ENCODE assay signal across 28 cellular contexts in genomic region chr18:48705531-48705930, GRCh38.
"Had no signal": no experiment of that assay in that cellular context is flagged by ENCODE, and none has a peak within 500 bp of the region (broad histone marks: within the 10 kb centered on the region; RNA-seq: fewer than 3 reads in every experiment).

No MANE protein-coding gene starts in this region.

- ATAC-seq: naive thymus-derived CD8-positive, alpha-beta T cell; natural killer cell treated with Interleukin-12 subunit alpha and Interleukin-12 subunit beta and Interleukin-15 and Interleukin-18, amount 100 ng/mL, for 72 hours; right lobe of liver; stimulated activated memory B cell treated with anti-CD40 and anti-IgM and Interleukin-4, amounts not matched to agents 10 μg/mL and 1 μg/mL and 100 μg/mL, for 72 hours; stimulated activated naive CD8-positive, alpha-beta T cell treated with anti-CD3 and anti-CD28 coated beads, Interleukin-15, Interleukin-2, amounts not matched to agents 100 U/mL and 50 U/mL, for 24 hours; upper lobe of right lung had no signal

- H3K27ac Mint-ChIP-seq: natural killer cell treated with Interleukin-12 subunit alpha and Interleukin-12 subunit beta and Interleukin-15 and Interleukin-18, amount 100 ng/mL, for 72 hours; nephron progenitor cell; progenitor cell of endocrine pancreas; stimulated activated memory B cell treated with anti-CD40 and anti-IgM and Interleukin-4, amounts not matched to agents 10 μg/mL and 1 μg/mL and 100 μg/mL, for 72 hours; stimulated activated naive CD8-positive, alpha-beta T cell treated with anti-CD3 and anti-CD28 coated beads, Interleukin-15, amount 100 ng/mL, for 72 hours; type B pancreatic cell had no signal

- H3K36me3 ChIP-seq: neutrophil, ovary, right lobe of liver, suprapubic skin, tibial artery, transverse colon, upper lobe of right lung, uterus had no signal

- H3K4me1 ChIP-seq: parathyroid adenoma, psoas muscle, right lobe of liver, sigmoid colon, suprapubic skin, transverse colon, uterus had no signal

- H3K4me3 ChIP-seq: ovary, psoas muscle, right lobe of liver, sigmoid colon, suprapubic skin, testis, tibial artery, transverse colon, upper lobe of right lung, uterus had no signal

- H3K9me3 ChIP-seq: neutrophil, ovary, psoas muscle, right lobe of liver, sigmoid colon, suprapubic skin, testis, tibial artery, transverse colon, upper lobe of right lung, uterus had no signal

- DNase-seq: nephron progenitor cell; ovary; posterior cingulate gyrus; psoas muscle; right lobe of liver; sigmoid colon; small intestine; stimulated activated CD4-positive, alpha-beta T cell treated with anti-CD3 and anti-CD28 coated beads, Interleukin-15, amount 100 ng/mL, for 24 hours; stimulated activated CD4-positive, alpha-beta T cell treated with anti-CD3 and anti-CD28 coated beads, Interleukin-2, amount 100 ng/mL, for 24 hours; stimulated activated CD4-positive, alpha-beta T cell treated with anti-CD3 and anti-CD28 coated beads, Interleukin-2, amount 100 ng/mL, for 48 hours; stimulated activated CD4-positive, alpha-beta T cell treated with anti-CD3 and anti-CD28 coated beads, Interleukin-4, amount 100 ng/mL, for 24 hours; stimulated activated naive CD4-positive, alpha-beta T cell; stimulated activated naive CD8-positive, alpha-beta T cell treated with anti-CD3 and anti-CD28 coated beads, Interleukin-15, amount 100 ng/mL, for 72 hours; stimulated activated naive CD8-positive, alpha-beta T cell treated with anti-CD3 and anti-CD28 coated beads, Interleukin-15, Interleukin-2, amounts not matched to agents 100 U/mL and 50 U/mL, for 24 hours; testis; tibial artery; transverse colon; upper lobe of right lung; uterus had no signal

- H3K27ac ChIP-seq: neutrophil, ovary, parathyroid adenoma, psoas muscle, right lobe of liver, sigmoid colon, suprapubic skin, testis, tibial artery, transverse colon, upper lobe of right lung, uterus had no signal

- H3K4me3 Mint-ChIP-seq: naive thymus-derived CD8-positive, alpha-beta T cell; natural killer cell treated with Interleukin-12 subunit alpha and Interleukin-12 subunit beta and Interleukin-15 and Interleukin-18, amount 100 ng/mL, for 72 hours; nephron progenitor cell; neural crest cell; stimulated activated memory B cell treated with anti-CD40 and anti-IgM and Interleukin-4, amounts not matched to agents 10 μg/mL and 1 μg/mL and 100 μg/mL, for 72 hours; stimulated activated naive CD8-positive, alpha-beta T cell treated with anti-CD3 and anti-CD28 coated beads, Interleukin-15, amount 100 ng/mL, for 72 hours; type B pancreatic cell had no signal

- H3K36me3 Mint-ChIP-seq: naive thymus-derived CD8-positive, alpha-beta T cell; natural killer cell treated with Interleukin-12 subunit alpha and Interleukin-12 subunit beta and Interleukin-15 and Interleukin-18, amount 100 ng/mL, for 72 hours; stimulated activated memory B cell treated with anti-CD40 and anti-IgM and Interleukin-4, amounts not matched to agents 10 μg/mL and 1 μg/mL and 100 μg/mL, for 72 hours had no signal

- H3K27me3 Mint-ChIP-seq: progenitor cell of endocrine pancreas; stimulated activated memory B cell treated with anti-CD40 and anti-IgM and Interleukin-4, amounts not matched to agents 10 μg/mL and 1 μg/mL and 100 μg/mL, for 72 hours; stimulated activated naive CD8-positive, alpha-beta T cell treated with anti-CD3 and anti-CD28 coated beads, Interleukin-15, amount 100 ng/mL, for 72 hours; type B pancreatic cell had no signal

- H3K9me3 Mint-ChIP-seq: natural killer cell treated with Interleukin-12 subunit alpha and Interleukin-12 subunit beta and Interleukin-15 and Interleukin-18, amount 100 ng/mL, for 72 hours; nephron progenitor cell; stimulated activated naive CD8-positive, alpha-beta T cell treated with anti-CD3 and anti-CD28 coated beads, Interleukin-15, amount 100 ng/mL, for 72 hours had no signal

- H3K27me3 ChIP-seq: neutrophil, ovary, right lobe of liver, sigmoid colon, suprapubic skin, testis, tibial artery, transverse colon, upper lobe of right lung, uterus had no signal
